In the genomic region with DNA sequence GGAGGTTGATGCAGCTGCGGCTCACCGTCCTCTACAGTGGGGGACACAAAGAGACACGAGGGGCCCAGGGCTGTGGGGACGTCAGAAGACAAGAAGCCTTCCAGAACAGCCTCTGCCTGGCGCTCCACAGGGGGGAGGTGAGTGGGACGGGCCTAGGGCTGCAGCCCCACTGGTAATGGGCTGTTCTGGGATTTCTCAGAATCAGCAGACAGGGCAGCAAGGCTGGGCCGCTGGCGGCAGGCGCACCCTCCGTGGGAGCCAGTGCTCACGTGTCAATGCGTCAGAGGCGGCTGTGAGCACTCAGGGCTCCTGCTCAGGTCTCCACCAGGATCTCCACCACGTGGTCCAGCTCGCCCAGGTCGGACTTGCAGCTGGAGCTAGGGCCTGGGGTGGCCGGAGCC, we compare ENCODE assay signal across 23 cellular contexts. TPM values are rescaled to one million over a fixed set of nuclear protein-coding genes. Genes with fewer than 3 reads are reported as not detected.
DNase-seq lines count a peak whose midpoint lies in the region; ATAC-seq and TF ChIP-seq lines count a peak whose summit lies in the region.
"Had no signal": no experiment of that assay in that cellular context is flagged by ENCODE, and none has a peak within 500 bp of the region (broad histone marks: within the 10 kb centered on the region; RNA-seq: fewer than 3 reads in every experiment).

No MANE protein-coding gene starts in this region.

- CTCF ChIA-PET in GM10248 (lab: Yijun Ruan, JAX) = interaction anchor here (1.1 to 6.1 kb wide), 2 partner anchors 9 to 34 kb away, joined by 3 to 37 read pairs; no protein-coding TSS in a partner anchor

- TF ChIP-seq CTCF in osteoblast (IDR thresholded peaks at IDR 0.05; ENCODE audit: extremely low read depth, low read depth, low read length) (no peak), uterus (IDR thresholded peaks at IDR 0.05) (no peak), GM10248 (IDR thresholded peaks at IDR 0.05; ENCODE audit: control extremely low read depth, extremely low read depth, low read depth, missing control alignments) (no peak)

- H3K27me3 ChIP-seq in osteoblast (ENCODE audit: insufficient read depth, low read length) = no peaks in the 10 kb centered on the region
- no peaks in the 10 kb centered on the region for H3K27me3 ChIP-seq in uterus
- H3K27me3 ChIP-seq: MG63 had no signal

- ATAC-seq in HG03280 (IDR thresholded peaks at IDR 0.05; ENCODE audit: unreplicated experiment) = no peak
- ATAC-seq: HCT116, HepG2, SK-N-SH treated with all-trans-retinoic acid at 6 μM for 48 hours had no signal

- POLR2A ChIA-PET in GM10248 (lab: Yijun Ruan, JAX) = no interaction called here

- H3K36me3 ChIP-seq in osteoblast (ENCODE audit: insufficient read depth, low read length) = peaks cover 31% of the 10 kb centered on the region
- no peaks in the 10 kb centered on the region for H3K36me3 ChIP-seq in uterus

- H3K4me1 ChIP-seq in osteoblast (ENCODE audit: insufficient read depth, low read length) = peaks cover 14% of the 10 kb centered on the region
- no peaks in the 10 kb centered on the region for H3K4me1 ChIP-seq in uterus

- intact Hi-C loops in uterus (cut with DNase I; ENCODE audit: low total_unique reads) = no loop called here

- H3K27ac ChIP-seq in osteoblast (ENCODE audit: low read depth, low read length) = no peak overlapping the region
- H3K27ac ChIP-seq in uterus = no peak overlapping the region
- H3K27ac ChIP-seq: 22Rv1, GM23248 had no signal

- DNase-seq in NCI-H2227 (lab: John Stamatoyannopoulos, UW; ENCODE audit: unreplicated experiment) = peak; percentile 38
- DNase-seq in NCI-H2227 treated with DMSO at 0.1 percent for 48 hours (lab: John Stamatoyannopoulos, UW) = no peak
- peak; percentile 88 for DNase-seq in amniotic epithelial cell (ENCODE audit: low read depth)
- DNase-seq in osteoblast (ENCODE audit: insufficient read length, low spot score, missing footprints) = peak; percentile 62
- peak; percentile 53 to 67 for DNase-seq in uterus
- DNase-seq in Kasumi-1 (lab: John Stamatoyannopoulos, UW) = no peak
- DNase-seq in GM10248 (ENCODE audit: extremely low spot score) = no peak
- DNase-seq: COR-L47, GDM1, GM23248, Karpas-422, MG63, NCI-H1048, NCI-H1436, NCI-H1930, NCI-H2171, NCI-H446 treated with DMSO at 0.1 percent for 48 hours, SHP77 had no signal

- H3K9me3 ChIP-seq in osteoblast (ENCODE audit: low read depth, low read length) (no peaks in the 10 kb centered on the region), uterus (no peaks in the 10 kb centered on the region)
- H3K9me3 ChIP-seq: MG63 had no signal

- H2AFZ ChIP-seq in osteoblast (ENCODE audit: low read length) = no peak overlapping the region
- H2AFZ ChIP-seq: GM23248 had no signal

- TF ChIP-seq POLR2A in uterus (IDR thresholded peaks at IDR 0.05) = no peak

- H3K4me3 ChIP-seq in osteoblast (ENCODE audit: insufficient read depth, low read length) = no peak overlapping the region
- no peak overlapping the region for H3K4me3 ChIP-seq in uterus
- H3K4me3 ChIP-seq: GM23248, MG63 had no signal

- no peak overlapping the region for H3K4me2 ChIP-seq in osteoblast (ENCODE audit: insufficient read depth, low read length)

- H3K79me2 ChIP-seq in osteoblast (ENCODE audit: insufficient read depth, low read length) = peaks cover 78% of the 10 kb centered on the region

- peaks cover 3% of the 10 kb centered on the region for H4K20me1 ChIP-seq in osteoblast (ENCODE audit: insufficient read depth, low read length)

RNA-seq across cellular contexts. Expression of gene CDCA4, which starts 10.0 kb away (rescaled TPM):
- 13.3 and 13.8 TPM in 2 replicates for total RNA-seq in osteoblast
- 10 to 100 TPM in 2 of 4 donors, 1 to 10 TPM in 2; 2.3 to 43.3 (median 10.3) TPM for total RNA-seq in uterus

RNA-seq across cellular contexts. Expression of gene CLBA1, which starts 25.3 kb away (rescaled TPM):
- total RNA-seq in osteoblast (11.5 and 12.3 TPM in 2 replicates), uterus (10 to 100 TPM in 2 of 4 donors, 1 to 10 TPM in 1, not detected in 1; 1.3 to 11.1 (median 10.1) TPM)

RNA-seq across cellular contexts. Expression of gene AHNAK2, which starts 32.7 kb away (rescaled TPM):
- 30.8 and 31.8 TPM in 2 replicates for total RNA-seq in osteoblast
- total RNA-seq in uterus = 100 to 1,000 TPM in 1 of 4 donors, 10 to 100 TPM in 3; 44.9 to 175 (median 71.7) TPM

RNA-seq across cellular contexts. Expression of gene GPR132, which starts 54.3 kb away (rescaled TPM):
- total RNA-seq in osteoblast (under 0.01 TPM in 2 replicates), uterus (1 to 10 TPM in 2 of 4 donors, not detected in 2; 1.7 to 3.7 TPM)
- total RNA-seq: GM23248, HepG2 had no signal

Comparison
In these comparisons a context has a peak if more than half of its experiments do, and no peak if none do; other contexts are left out.
1. DNase-seq: peak in NCI-H2227 (single experiment), amniotic epithelial cell (single experiment), osteoblast (single experiment) and uterus (2 of 2); none in NCI-H2227 treated with DMSO at 0.1 percent for 48 hours (single experiment), Kasumi-1 (0 of 2) and GM10248 (single experiment).